Comparison of ENCODE assay signal across 8 cellular contexts in the genomic region with DNA sequence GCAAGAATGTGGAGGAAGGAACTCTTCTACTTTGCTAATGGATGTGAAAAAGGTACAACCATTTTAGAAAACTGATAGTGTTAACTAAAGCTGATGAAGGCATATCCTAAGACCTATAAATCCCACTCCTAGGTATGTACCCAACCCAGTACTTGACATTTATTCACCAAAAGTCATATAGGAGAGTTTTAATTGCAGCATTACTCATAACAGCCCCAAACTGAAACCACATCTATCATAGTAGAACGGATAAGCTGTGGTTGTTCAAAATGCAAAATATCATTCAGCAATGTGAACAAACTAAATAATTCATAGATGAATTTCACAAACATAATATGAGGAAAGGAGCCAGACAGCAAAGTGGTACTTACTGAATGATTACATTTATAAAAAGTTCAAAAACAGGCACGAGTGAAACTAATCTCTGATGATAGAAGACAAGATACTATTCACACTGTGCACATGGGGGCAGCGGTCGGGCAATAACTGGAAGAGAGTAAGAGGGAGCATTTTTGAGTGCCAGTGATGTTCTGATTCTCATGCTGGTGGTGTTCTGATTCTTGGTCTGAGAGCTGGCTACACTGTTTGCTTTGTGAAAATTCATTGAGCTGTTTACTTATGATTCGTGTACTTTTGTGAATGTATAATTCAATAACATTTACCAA. TPM values are rescaled to one million over a fixed set of nuclear protein-coding genes. Genes with fewer than 3 reads are reported as not detected.
DNase-seq lines count a peak whose midpoint lies in the region; ATAC-seq and TF ChIP-seq lines count a peak whose summit lies in the region.

No MANE protein-coding gene starts in this region.

- H3K27me3 Mint-ChIP-seq in activated naive CD8-positive, alpha-beta T cell treated with anti-CD3 and anti-CD28 coated beads, Interleukin-2, amount 10 ng/mL, durations not matched to agents 7 days and 5 days = peaks cover 7% of the 10 kb centered on the region
- peaks cover 8% of the 10 kb centered on the region for H3K27me3 Mint-ChIP-seq in activated naive CD8-positive, alpha-beta T cell treated with anti-CD3 and anti-CD28 coated beads for 36 hours
- H3K27me3 Mint-ChIP-seq in stimulated activated naive CD8-positive, alpha-beta T cell treated with anti-CD3 and anti-CD28 coated beads, Interleukin-15, amount 100 ng/mL, for 72 hours = peaks cover 10% of the 10 kb centered on the region

- H3K9me3 Mint-ChIP-seq in activated naive CD8-positive, alpha-beta T cell treated with anti-CD3 and anti-CD28 coated beads, Interleukin-2, amount 10 ng/mL, durations not matched to agents 7 days and 5 days = peaks cover 2% of the 10 kb centered on the region
- peaks cover 3% of the 10 kb centered on the region for H3K9me3 Mint-ChIP-seq in activated naive CD8-positive, alpha-beta T cell treated with anti-CD3 and anti-CD28 coated beads for 36 hours
- H3K9me3 Mint-ChIP-seq in stimulated activated naive CD8-positive, alpha-beta T cell treated with anti-CD3 and anti-CD28 coated beads, Interleukin-15, amount 100 ng/mL, for 72 hours = peaks cover 0 to 7% of the 10 kb centered on the region in 2 donors

- H3K27ac Mint-ChIP-seq in activated naive CD8-positive, alpha-beta T cell treated with anti-CD3 and anti-CD28 coated beads, Interleukin-2, amount 10 ng/mL, durations not matched to agents 7 days and 5 days = no peak overlapping the region
- no peak overlapping the region for H3K27ac Mint-ChIP-seq in activated naive CD8-positive, alpha-beta T cell treated with anti-CD3 and anti-CD28 coated beads for 36 hours
- no peak overlapping the region for H3K27ac Mint-ChIP-seq in stimulated activated naive CD8-positive, alpha-beta T cell treated with anti-CD3 and anti-CD28 coated beads, Interleukin-15, amount 100 ng/mL, for 72 hours

- peak overlapping the region; percentile 45 for H3K4me3 Mint-ChIP-seq in activated naive CD8-positive, alpha-beta T cell treated with anti-CD3 and anti-CD28 coated beads, Interleukin-2, amount 10 ng/mL, durations not matched to agents 7 days and 5 days
- H3K4me3 Mint-ChIP-seq in activated naive CD8-positive, alpha-beta T cell treated with anti-CD3 and anti-CD28 coated beads for 36 hours = no peak overlapping the region
- peak overlapping the region in 1 of 2 donors; percentile 29 for H3K4me3 Mint-ChIP-seq in stimulated activated naive CD8-positive, alpha-beta T cell treated with anti-CD3 and anti-CD28 coated beads, Interleukin-15, amount 100 ng/mL, for 72 hours

- no peaks in the 10 kb centered on the region for H3K36me3 Mint-ChIP-seq in activated naive CD8-positive, alpha-beta T cell treated with anti-CD3 and anti-CD28 coated beads, Interleukin-2, amount 10 ng/mL, durations not matched to agents 7 days and 5 days
- no peaks in the 10 kb centered on the region for H3K36me3 Mint-ChIP-seq in activated naive CD8-positive, alpha-beta T cell treated with anti-CD3 and anti-CD28 coated beads for 36 hours

- no peak for DNase-seq in activated naive CD8-positive, alpha-beta T cell treated with anti-CD3 and anti-CD28 coated beads, Interleukin-2, amount 10 ng/mL, durations not matched to agents 7 days and 5 days
- DNase-seq in activated naive CD8-positive, alpha-beta T cell treated with anti-CD3 and anti-CD28 coated beads for 36 hours = no peak
- no peak for DNase-seq in stimulated activated naive CD8-positive, alpha-beta T cell treated with anti-CD3 and anti-CD28 coated beads, Interleukin-15, amount 100 ng/mL, for 72 hours
- no peak for DNase-seq in right cardiac atrium
- no peak for DNase-seq in GM19238 (ENCODE audit: insufficient read length, low spot score)
- DNase-seq in LoVo (ENCODE audit: low spot score) = no peak

- H3K27me3 ChIP-seq in right cardiac atrium (ENCODE audit: control insufficient read depth, insufficient read depth) = no peaks in the 10 kb centered on the region

- no peak overlapping the region for H3K27ac ChIP-seq in right cardiac atrium (ENCODE audit: low read length)

- POLR2A ChIA-PET in activated naive CD8-positive, alpha-beta T cell treated with anti-CD3 and anti-CD28 coated beads, Interleukin-2, amount 10 ng/mL, durations not matched to agents 7 days and 5 days (lab: Charles Lee) = no interaction called here

- H3K4me1 Mint-ChIP-seq in activated naive CD8-positive, alpha-beta T cell treated with anti-CD3 and anti-CD28 coated beads, Interleukin-2, amount 10 ng/mL, durations not matched to agents 7 days and 5 days = peaks cover 12% of the 10 kb centered on the region
- H3K4me1 Mint-ChIP-seq in activated naive CD8-positive, alpha-beta T cell treated with anti-CD3 and anti-CD28 coated beads for 36 hours = peaks cover 18% of the 10 kb centered on the region
- peaks cover 22% of the 10 kb centered on the region for H3K4me1 Mint-ChIP-seq in stimulated activated naive CD8-positive, alpha-beta T cell treated with anti-CD3 and anti-CD28 coated beads, Interleukin-15, amount 100 ng/mL, for 72 hours

- H3K4me1 ChIP-seq in right cardiac atrium (ENCODE audit: control insufficient read depth, insufficient read depth, low read length) = no peaks in the 10 kb centered on the region

- 61% methylated on average over 5 of the region's 5 CpGs for WGBS in right cardiac atrium

- H3K9me3 ChIP-seq in right cardiac atrium (ENCODE audit: control insufficient read depth, low read length) = no peaks in the 10 kb centered on the region

- no peak overlapping the region for H3K4me3 ChIP-seq in right cardiac atrium (ENCODE audit: low read length)

- ATAC-seq in activated naive CD8-positive, alpha-beta T cell treated with anti-CD3 and anti-CD28 coated beads, Interleukin-2, amount 10 ng/mL, durations not matched to agents 7 days and 5 days (ENCODE audit: low read depth) = peak; percentile 80
- peak; percentile 95 for ATAC-seq in HG02885 (IDR thresholded peaks at IDR 0.05; ENCODE audit: poor library complexity, unreplicated experiment)
- peak; percentile 86 for ATAC-seq in SK-N-SH treated with all-trans-retinoic acid at 6 μM for 48 hours
- ATAC-seq in stimulated activated naive CD8-positive, alpha-beta T cell treated with anti-CD3 and anti-CD28 coated beads, Interleukin-15, amount 100 ng/mL, for 72 hours = peak; percentile 96
- ATAC-seq in right cardiac atrium = no peak

- intact Hi-C loops in right cardiac atrium (cut with DNase I) = no loop called here

TF ChIP-seq in SK-N-SH treated with all-trans-retinoic acid at 6 μM for 48 hours, 23 proteins besides CTCF, POLR2A, EP300 and RAD21 (continues in another document):
- no peak for TF ChIP-seq PPARA (CRISPR knock-in tag; IDR thresholded peaks at IDR 0.05; ENCODE audit: borderline replicate concordance)
- no peak for TF ChIP-seq RARB (CRISPR knock-in tag; IDR thresholded peaks at IDR 0.05)
- TF ChIP-seq, protein P1, sequence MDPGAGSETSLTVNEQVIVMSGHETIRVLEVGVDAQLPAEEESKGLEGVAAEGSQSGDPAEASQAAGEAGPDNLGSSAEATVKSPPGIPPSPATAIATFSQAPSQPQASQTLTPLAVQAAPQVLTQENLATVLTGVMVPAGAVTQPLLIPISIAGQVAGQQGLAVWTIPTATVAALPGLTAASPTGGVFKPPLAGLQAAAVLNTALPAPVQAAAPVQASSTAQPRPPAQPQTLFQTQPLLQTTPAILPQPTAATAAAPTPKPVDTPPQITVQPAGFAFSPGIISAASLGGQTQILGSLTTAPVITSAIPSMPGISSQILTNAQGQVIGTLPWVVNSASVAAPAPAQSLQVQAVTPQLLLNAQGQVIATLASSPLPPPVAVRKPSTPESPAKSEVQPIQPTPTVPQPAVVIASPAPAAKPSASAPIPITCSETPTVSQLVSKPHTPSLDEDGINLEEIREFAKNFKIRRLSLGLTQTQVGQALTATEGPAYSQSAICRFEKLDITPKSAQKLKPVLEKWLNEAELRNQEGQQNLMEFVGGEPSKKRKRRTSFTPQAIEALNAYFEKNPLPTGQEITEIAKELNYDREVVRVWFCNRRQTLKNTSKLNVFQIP (CRISPR knock-in tag; IDR thresholded peaks at IDR 0.05; ENCODE audit: borderline replicate concordance, low read depth) = no peak
- no peak for TF ChIP-seq GLIS3 (CRISPR knock-in tag; IDR thresholded peaks at IDR 0.05)
- TF ChIP-seq ISL1 (CRISPR knock-in tag; IDR thresholded peaks at IDR 0.05) = no peak
- TF ChIP-seq ZNF565 (CRISPR knock-in tag; conservative IDR thresholded peaks at IDR 0.05; ENCODE audit: low read depth) = no peak
- no peak for TF ChIP-seq TOX (CRISPR knock-in tag; IDR thresholded peaks at IDR 0.05; ENCODE audit: borderline replicate concordance)
- no peak for TF ChIP-seq SNAI2 (CRISPR knock-in tag; IDR thresholded peaks at IDR 0.05)
- TF ChIP-seq TCF4 (CRISPR knock-in tag; IDR thresholded peaks at IDR 0.05; ENCODE audit: borderline replicate concordance) = no peak
- TF ChIP-seq, protein P2, sequence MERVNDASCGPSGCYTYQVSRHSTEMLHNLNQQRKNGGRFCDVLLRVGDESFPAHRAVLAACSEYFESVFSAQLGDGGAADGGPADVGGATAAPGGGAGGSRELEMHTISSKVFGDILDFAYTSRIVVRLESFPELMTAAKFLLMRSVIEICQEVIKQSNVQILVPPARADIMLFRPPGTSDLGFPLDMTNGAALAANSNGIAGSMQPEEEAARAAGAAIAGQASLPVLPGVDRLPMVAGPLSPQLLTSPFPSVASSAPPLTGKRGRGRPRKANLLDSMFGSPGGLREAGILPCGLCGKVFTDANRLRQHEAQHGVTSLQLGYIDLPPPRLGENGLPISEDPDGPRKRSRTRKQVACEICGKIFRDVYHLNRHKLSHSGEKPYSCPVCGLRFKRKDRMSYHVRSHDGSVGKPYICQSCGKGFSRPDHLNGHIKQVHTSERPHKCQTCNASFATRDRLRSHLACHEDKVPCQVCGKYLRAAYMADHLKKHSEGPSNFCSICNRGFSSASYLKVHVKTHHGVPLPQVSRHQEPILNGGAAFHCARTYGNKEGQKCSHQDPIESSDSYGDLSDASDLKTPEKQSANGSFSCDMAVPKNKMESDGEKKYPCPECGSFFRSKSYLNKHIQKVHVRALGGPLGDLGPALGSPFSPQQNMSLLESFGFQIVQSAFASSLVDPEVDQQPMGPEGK (CRISPR knock-in tag; IDR thresholded peaks at IDR 0.05; ENCODE audit: borderline replicate concordance) = no peak
- TF ChIP-seq ZNF8 (CRISPR knock-in tag; IDR thresholded peaks at IDR 0.05) = no peak

RNA-seq across cellular contexts. Expression of a gene that starts 34.3 kb away (rescaled TPM):
- total RNA-seq in activated naive CD8-positive, alpha-beta T cell treated with anti-CD3 and anti-CD28 coated beads, Interleukin-2, amount 10 ng/mL, durations not matched to agents 7 days and 5 days = 1 to 10 TPM; 3.1 to 3.2 TPM
- total RNA-seq in activated naive CD8-positive, alpha-beta T cell treated with anti-CD3 and anti-CD28 coated beads for 36 hours = 1 to 10 TPM; 6.1 to 6.5 TPM
- 10 to 100 TPM; 62.3 to 73.7 (median 67.1) TPM for total RNA-seq in right cardiac atrium
- polyA plus RNA-seq in right cardiac atrium = 33.5 TPM

Comparison
In these comparisons a context has a peak if more than half of its experiments do, and no peak if none do; other contexts are left out.
1. ATAC-seq: peak in activated naive CD8-positive, alpha-beta T cell treated with anti-CD3 and anti-CD28 coated beads, Interleukin-2, amount 10 ng/mL, durations not matched to agents 7 days and 5 days (single experiment), HG02885 (single experiment), SK-N-SH treated with all-trans-retinoic acid at 6 μM for 48 hours (single experiment) and stimulated activated naive CD8-positive, alpha-beta T cell treated with anti-CD3 and anti-CD28 coated beads, Interleukin-15, amount 100 ng/mL, for 72 hours (single experiment); none in right cardiac atrium (0 of 2).
2. RNA of a gene that starts 34.3 kb away (total RNA-seq): 62.3 to 73.7 TPM in right cardiac atrium; 6.1 to 6.5 TPM in activated naive CD8-positive, alpha-beta T cell treated with anti-CD3 and anti-CD28 coated beads for 36 hours and 3.1 to 3.2 TPM in activated naive CD8-positive, alpha-beta T cell treated with anti-CD3 and anti-CD28 coated beads, Interleukin-2, amount 10 ng/mL, durations not matched to agents 7 days and 5 days; every median in the first group is over 4 times any median in the second.